Comparison of ENCODE assay signal across 1 cellular context in the genomic region with DNA sequence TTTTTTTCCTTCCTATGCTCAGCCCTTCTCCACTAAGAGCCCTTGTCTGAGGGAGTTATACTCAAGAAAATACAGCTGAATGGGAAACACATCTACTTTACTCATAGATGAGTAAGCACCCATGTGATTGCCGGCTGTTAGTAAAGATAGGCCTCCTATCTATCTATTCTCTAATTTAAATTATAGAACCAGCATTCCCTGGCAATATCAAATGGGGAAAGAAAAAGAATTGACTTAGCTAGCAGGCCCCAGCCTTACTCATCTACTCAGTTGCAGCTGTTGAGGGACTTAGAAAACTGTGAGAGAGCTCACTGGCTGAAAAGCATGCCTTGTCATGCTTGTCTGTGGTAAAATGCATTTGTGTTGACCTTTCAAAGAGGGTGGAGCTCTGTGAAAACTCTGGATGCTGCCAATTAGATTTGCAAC.
TF ChIP-seq lines count a peak whose summit lies in the region.

No MANE protein-coding gene starts in this region.

TF ChIP-seq in K562, 482 proteins besides CTCF, POLR2A, EP300 and RAD21 (continued from another document and continues in another):
- TF ChIP-seq, protein P1, sequence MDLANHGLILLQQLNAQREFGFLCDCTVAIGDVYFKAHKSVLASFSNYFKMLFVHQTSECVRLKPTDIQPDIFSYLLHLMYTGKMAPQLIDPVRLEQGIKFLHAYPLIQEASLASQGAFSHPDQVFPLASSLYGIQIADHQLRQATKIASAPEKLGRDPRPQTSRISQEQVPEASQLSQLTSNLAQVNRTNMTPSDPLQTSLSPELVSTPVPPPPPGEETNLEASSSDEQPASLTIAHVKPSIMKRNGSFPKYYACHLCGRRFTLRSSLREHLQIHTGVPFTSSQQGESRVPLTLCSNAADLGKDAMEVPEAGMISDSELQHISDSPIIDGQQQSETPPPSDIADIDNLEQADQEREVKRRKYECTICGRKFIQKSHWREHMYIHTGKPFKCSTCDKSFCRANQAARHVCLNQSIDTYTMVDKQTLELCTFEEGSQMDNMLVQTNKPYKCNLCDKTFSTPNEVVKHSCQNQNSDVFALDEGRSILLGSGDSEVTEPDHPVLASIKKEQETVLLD (IDR thresholded peaks at IDR 0.05), result no peak
- TF ChIP-seq, protein P2, sequence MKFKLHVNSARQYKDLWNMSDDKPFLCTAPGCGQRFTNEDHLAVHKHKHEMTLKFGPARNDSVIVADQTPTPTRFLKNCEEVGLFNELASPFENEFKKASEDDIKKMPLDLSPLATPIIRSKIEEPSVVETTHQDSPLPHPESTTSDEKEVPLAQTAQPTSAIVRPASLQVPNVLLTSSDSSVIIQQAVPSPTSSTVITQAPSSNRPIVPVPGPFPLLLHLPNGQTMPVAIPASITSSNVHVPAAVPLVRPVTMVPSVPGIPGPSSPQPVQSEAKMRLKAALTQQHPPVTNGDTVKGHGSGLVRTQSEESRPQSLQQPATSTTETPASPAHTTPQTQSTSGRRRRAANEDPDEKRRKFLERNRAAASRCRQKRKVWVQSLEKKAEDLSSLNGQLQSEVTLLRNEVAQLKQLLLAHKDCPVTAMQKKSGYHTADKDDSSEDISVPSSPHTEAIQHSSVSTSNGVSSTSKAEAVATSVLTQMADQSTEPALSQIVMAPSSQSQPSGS (CRISPR knock-in tag; IDR thresholded peaks at IDR 0.05), result no peak
- no peak for TF ChIP-seq GABPB2 (CRISPR knock-in tag; conservative IDR thresholded peaks at IDR 0.05)
- no peak for TF ChIP-seq SPI1 (IDR thresholded peaks at IDR 0.05; ENCODE audit: borderline replicate concordance, low read depth, low read length)
- TF ChIP-seq POLR3A (IDR thresholded peaks at IDR 0.05; ENCODE audit: borderline replicate concordance, extremely low read depth, insufficient read depth, insufficient read length), result no peak
- no peak for TF ChIP-seq PHF8 (IDR thresholded peaks at IDR 0.05; ENCODE audit: borderline replicate concordance, low read length)
- no peak for TF ChIP-seq MEF2A (IDR thresholded peaks at IDR 0.05; ENCODE audit: control insufficient read depth, low read depth, low read length)
- TF ChIP-seq, protein P3, sequence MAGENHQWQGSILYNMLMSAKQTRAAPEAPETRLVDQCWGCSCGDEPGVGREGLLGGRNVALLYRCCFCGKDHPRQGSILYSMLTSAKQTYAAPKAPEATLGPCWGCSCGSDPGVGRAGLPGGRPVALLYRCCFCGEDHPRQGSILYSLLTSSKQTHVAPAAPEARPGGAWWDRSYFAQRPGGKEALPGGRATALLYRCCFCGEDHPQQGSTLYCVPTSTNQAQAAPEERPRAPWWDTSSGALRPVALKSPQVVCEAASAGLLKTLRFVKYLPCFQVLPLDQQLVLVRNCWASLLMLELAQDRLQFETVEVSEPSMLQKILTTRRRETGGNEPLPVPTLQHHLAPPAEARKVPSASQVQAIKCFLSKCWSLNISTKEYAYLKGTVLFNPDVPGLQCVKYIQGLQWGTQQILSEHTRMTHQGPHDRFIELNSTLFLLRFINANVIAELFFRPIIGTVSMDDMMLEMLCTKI (IDR thresholded peaks at IDR 0.05; ENCODE audit: partially characterized antibody), result no peak
- TF ChIP-seq XRCC3 (IDR thresholded peaks at IDR 0.05), result no peak
- TF ChIP-seq, protein P4, sequence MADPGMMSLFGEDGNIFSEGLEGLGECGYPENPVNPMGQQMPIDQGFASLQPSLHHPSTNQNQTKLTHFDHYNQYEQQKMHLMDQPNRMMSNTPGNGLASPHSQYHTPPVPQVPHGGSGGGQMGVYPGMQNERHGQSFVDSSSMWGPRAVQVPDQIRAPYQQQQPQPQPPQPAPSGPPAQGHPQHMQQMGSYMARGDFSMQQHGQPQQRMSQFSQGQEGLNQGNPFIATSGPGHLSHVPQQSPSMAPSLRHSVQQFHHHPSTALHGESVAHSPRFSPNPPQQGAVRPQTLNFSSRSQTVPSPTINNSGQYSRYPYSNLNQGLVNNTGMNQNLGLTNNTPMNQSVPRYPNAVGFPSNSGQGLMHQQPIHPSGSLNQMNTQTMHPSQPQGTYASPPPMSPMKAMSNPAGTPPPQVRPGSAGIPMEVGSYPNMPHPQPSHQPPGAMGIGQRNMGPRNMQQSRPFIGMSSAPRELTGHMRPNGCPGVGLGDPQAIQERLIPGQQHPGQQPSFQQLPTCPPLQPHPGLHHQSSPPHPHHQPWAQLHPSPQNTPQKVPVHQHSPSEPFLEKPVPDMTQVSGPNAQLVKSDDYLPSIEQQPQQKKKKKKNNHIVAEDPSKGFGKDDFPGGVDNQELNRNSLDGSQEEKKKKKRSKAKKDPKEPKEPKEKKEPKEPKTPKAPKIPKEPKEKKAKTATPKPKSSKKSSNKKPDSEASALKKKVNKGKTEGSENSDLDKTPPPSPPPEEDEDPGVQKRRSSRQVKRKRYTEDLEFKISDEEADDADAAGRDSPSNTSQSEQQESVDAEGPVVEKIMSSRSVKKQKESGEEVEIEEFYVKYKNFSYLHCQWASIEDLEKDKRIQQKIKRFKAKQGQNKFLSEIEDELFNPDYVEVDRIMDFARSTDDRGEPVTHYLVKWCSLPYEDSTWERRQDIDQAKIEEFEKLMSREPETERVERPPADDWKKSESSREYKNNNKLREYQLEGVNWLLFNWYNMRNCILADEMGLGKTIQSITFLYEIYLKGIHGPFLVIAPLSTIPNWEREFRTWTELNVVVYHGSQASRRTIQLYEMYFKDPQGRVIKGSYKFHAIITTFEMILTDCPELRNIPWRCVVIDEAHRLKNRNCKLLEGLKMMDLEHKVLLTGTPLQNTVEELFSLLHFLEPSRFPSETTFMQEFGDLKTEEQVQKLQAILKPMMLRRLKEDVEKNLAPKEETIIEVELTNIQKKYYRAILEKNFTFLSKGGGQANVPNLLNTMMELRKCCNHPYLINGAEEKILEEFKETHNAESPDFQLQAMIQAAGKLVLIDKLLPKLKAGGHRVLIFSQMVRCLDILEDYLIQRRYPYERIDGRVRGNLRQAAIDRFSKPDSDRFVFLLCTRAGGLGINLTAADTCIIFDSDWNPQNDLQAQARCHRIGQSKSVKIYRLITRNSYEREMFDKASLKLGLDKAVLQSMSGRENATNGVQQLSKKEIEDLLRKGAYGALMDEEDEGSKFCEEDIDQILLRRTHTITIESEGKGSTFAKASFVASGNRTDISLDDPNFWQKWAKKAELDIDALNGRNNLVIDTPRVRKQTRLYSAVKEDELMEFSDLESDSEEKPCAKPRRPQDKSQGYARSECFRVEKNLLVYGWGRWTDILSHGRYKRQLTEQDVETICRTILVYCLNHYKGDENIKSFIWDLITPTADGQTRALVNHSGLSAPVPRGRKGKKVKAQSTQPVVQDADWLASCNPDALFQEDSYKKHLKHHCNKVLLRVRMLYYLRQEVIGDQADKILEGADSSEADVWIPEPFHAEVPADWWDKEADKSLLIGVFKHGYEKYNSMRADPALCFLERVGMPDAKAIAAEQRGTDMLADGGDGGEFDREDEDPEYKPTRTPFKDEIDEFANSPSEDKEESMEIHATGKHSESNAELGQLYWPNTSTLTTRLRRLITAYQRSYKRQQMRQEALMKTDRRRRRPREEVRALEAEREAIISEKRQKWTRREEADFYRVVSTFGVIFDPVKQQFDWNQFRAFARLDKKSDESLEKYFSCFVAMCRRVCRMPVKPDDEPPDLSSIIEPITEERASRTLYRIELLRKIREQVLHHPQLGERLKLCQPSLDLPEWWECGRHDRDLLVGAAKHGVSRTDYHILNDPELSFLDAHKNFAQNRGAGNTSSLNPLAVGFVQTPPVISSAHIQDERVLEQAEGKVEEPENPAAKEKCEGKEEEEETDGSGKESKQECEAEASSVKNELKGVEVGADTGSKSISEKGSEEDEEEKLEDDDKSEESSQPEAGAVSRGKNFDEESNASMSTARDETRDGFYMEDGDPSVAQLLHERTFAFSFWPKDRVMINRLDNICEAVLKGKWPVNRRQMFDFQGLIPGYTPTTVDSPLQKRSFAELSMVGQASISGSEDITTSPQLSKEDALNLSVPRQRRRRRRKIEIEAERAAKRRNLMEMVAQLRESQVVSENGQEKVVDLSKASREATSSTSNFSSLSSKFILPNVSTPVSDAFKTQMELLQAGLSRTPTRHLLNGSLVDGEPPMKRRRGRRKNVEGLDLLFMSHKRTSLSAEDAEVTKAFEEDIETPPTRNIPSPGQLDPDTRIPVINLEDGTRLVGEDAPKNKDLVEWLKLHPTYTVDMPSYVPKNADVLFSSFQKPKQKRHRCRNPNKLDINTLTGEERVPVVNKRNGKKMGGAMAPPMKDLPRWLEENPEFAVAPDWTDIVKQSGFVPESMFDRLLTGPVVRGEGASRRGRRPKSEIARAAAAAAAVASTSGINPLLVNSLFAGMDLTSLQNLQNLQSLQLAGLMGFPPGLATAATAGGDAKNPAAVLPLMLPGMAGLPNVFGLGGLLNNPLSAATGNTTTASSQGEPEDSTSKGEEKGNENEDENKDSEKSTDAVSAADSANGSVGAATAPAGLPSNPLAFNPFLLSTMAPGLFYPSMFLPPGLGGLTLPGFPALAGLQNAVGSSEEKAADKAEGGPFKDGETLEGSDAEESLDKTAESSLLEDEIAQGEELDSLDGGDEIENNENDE (IDR thresholded peaks at IDR 0.05; ENCODE audit: low read depth, low read length), result peak; percentile 37
- TF ChIP-seq ATF7 (IDR thresholded peaks at IDR 0.05), result peak; percentile 61; the same call in 1 of the 2 replicates
- TF ChIP-seq, protein P5, sequence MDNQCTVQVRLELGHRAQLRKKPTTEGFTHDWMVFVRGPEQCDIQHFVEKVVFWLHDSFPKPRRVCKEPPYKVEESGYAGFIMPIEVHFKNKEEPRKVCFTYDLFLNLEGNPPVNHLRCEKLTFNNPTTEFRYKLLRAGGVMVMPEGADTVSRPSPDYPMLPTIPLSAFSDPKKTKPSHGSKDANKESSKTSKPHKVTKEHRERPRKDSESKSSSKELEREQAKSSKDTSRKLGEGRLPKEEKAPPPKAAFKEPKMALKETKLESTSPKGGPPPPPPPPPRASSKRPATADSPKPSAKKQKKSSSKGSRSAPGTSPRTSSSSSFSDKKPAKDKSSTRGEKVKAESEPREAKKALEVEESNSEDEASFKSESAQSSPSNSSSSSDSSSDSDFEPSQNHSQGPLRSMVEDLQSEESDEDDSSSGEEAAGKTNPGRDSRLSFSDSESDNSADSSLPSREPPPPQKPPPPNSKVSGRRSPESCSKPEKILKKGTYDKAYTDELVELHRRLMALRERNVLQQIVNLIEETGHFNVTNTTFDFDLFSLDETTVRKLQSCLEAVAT (IDR thresholded peaks at IDR 0.05), result no peak
- TF ChIP-seq MAFG (tag; conservative IDR thresholded peaks at IDR 0.05), result peak; percentile 84
- no peak for TF ChIP-seq ARID3B (CRISPR knock-in tag; IDR thresholded peaks at IDR 0.05; ENCODE audit: borderline replicate concordance)
- peak; percentile 68 for TF ChIP-seq MAFK (IDR thresholded peaks at IDR 0.05; ENCODE audit: low read length)
- TF ChIP-seq HNRNPUL1 (IDR thresholded peaks at IDR 0.05; ENCODE audit: low read length), result no peak
- no peak for TF ChIP-seq ZNF23 (CRISPR knock-in tag; IDR thresholded peaks at IDR 0.05)
- TF ChIP-seq ZFPM2 (CRISPR knock-in tag; IDR thresholded peaks at IDR 0.05), result no peak
- peak; percentile 79 for TF ChIP-seq FOXM1 (IDR thresholded peaks at IDR 0.05; ENCODE audit: low read depth)
- no peak for TF ChIP-seq FOXM1 (CRISPR knock-in tag; IDR thresholded peaks at IDR 0.05; ENCODE audit: low read depth)
- TF ChIP-seq SMARCE1 (IDR thresholded peaks at IDR 0.05), result peak; percentile 92
- TF ChIP-seq ZNF639 (CRISPR knock-in tag; conservative IDR thresholded peaks at IDR 0.05 in 1 of 2, IDR thresholded peaks at IDR 0.05 in 1 of 2), result no peak
